20 cellular contexts compared by ENCODE assay signal in the genomic region with DNA sequence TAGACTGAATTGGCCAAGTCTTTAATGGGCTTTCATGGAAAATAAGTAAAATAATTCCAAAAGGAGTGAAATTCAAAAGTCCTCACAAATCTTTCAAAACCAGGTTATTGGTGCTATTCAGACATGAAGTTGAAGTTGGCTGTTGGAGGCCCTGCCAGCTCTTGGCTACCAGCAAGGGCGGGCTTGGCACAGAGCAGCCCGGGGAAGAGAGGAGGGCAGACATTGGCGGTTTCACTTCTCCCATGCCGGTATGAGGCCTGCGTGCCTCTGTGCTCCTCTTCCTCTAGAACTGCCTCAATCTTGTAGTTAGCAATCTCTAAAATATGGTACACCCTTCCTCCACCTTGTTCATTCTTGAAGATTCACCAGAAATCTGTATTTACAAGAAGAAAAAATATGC.
"Had no signal": no experiment of that assay in that cellular context is flagged by ENCODE, and none has a peak within 500 bp of the region (broad histone marks: within the 10 kb centered on the region; RNA-seq: fewer than 3 reads in every experiment).

No MANE protein-coding gene starts in this region.

- H3K4me1 ChIP-seq: left lung, pancreas, right lobe of liver, stomach, thyroid gland, vagina had no signal

- H3K27me3 ChIP-seq: dorsolateral prefrontal cortex, hepatocyte, left lung, pancreas, right lobe of liver, thyroid gland, vagina had no signal

- H3K27ac ChIP-seq: dorsolateral prefrontal cortex, hepatocyte, left lung, pancreas, right lobe of liver, stomach, thyroid gland, vagina had no signal

- DNase-seq: dorsolateral prefrontal cortex; effector CD4-positive, alpha-beta T cell; left cardiac atrium; left lung; mesendoderm; naive thymus-derived CD8-positive, alpha-beta T cell; nephron progenitor cell; pancreas; right lobe of liver; small intestine; stimulated activated CD4-positive, alpha-beta T cell treated with anti-CD3 and anti-CD28 coated beads, Interleukin-12 subunit alpha, Interleukin-12 subunit beta, amount 100 ng/mL, for 4 hours; stimulated activated CD4-positive, alpha-beta T cell treated with anti-CD3 and anti-CD28 coated beads, Interleukin-1b, Interleukin-23, amount 100 ng/mL, for 48 hours; stimulated activated CD4-positive, alpha-beta T cell treated with anti-CD3 and anti-CD28 coated beads, Interleukin-4, amount 100 ng/mL, for 1 hour; stimulated activated CD8-positive, alpha-beta memory T cell treated with anti-CD3 and anti-CD28 coated beads, Interleukin-4, amount 100 ng/mL, for 48 hours; stimulated activated naive CD4-positive, alpha-beta T cell; stomach; thyroid gland; trophoblast cell had no signal

- H3K4me2 ChIP-seq: hepatocyte had no signal

- H3K36me3 ChIP-seq: left lung, pancreas, right lobe of liver, stomach, thyroid gland, vagina had no signal

- ATAC-seq: left cardiac atrium; left lung; naive thymus-derived CD8-positive, alpha-beta T cell; pancreas; right lobe of liver had no signal

- H3K9me3 ChIP-seq: left lung, pancreas, right lobe of liver, stomach, thyroid gland, vagina had no signal

- H3K4me3 ChIP-seq: dorsolateral prefrontal cortex, hepatocyte, left lung, pancreas, right lobe of liver, stomach, thyroid gland, vagina had no signal
